In the genomic region with DNA sequence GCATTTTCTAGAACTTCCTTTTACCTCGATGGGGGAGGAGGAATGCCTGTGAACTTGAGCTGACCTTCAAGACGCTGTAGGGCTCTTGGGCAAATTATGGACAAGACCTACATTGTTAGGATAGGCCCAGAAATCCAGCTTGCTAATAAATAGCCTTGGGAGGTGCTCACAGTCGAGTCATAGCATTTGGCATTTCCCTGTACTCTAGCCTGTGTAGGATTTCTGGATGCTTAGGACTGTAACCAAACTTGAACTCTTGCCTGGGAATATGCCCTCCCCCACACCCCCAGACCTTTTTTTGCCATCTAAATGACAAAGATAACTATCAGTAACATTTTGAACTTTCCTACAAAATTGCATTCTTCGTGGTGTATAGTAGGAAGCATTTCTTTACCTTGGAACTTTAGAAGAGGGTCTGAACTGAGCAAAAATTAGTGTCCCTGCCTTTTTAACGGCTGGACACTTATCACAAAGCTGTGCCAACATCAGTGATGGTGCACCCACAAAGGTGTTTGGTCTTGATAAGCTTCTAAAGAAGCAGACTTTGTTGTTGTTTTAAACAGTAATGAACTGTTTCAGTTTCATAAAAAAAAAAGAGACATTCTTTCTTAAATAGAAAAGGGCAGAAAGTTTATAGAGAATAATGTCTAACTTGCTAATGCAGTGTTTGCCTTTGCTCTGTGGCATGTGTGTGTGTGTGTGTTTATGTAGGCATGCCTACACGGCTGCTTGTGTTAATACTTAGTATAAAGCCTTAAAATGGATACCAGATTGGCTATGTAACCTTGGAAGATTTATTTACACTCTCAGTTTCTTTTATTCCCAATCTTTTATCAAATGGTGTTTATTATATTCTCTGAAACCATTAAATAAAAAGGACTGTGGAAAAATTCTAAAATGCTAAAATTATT, we compare ENCODE assay signal across 1 cellular context.
A peak's percentile ranks its signal among the peaks of the same experiment; 100 is the strongest.
TF ChIP-seq lines count a peak whose summit lies in the region.

No MANE protein-coding gene starts in this region.

TF ChIP-seq in K562, 482 proteins besides CTCF, POLR2A, EP300 and RAD21 (continued from another document and continues in another):
- TF ChIP-seq ZFP30 (CRISPR knock-in tag; IDR thresholded peaks at IDR 0.05; ENCODE audit: borderline replicate concordance) (no peak), PPARD (CRISPR knock-in tag; IDR thresholded peaks at IDR 0.05) (no peak), SAFB (IDR thresholded peaks at IDR 0.05; ENCODE audit: borderline replicate concordance, low read depth, low read length) (no peak), RBM14 (IDR thresholded peaks at IDR 0.05; ENCODE audit: borderline replicate concordance, insufficient read depth, low read depth, low read length) (no peak), MTA1 (IDR thresholded peaks at IDR 0.05; ENCODE audit: borderline replicate concordance) (peak; percentile 75; the same call in 1 of the 2 replicates), NR1H2 (CRISPR knock-in tag; IDR thresholded peaks at IDR 0.05) (no peak), CBFA2T2 (conservative IDR thresholded peaks at IDR 0.05) (peak; percentile 78), POLR3G (IDR thresholded peaks at IDR 0.05; ENCODE audit: extremely low read depth, insufficient read length, insufficient replicate concordance) (no peak), HLTF (IDR thresholded peaks at IDR 0.05) (no peak), GTF2A2 (tag; IDR thresholded peaks at IDR 0.05) (no peak), ZNF589 (CRISPR knock-in tag; IDR thresholded peaks at IDR 0.05; ENCODE audit: low read depth) (0 out of 2 replicates have a peak, but pooled peaks have one; percentile 42), PHB2 (IDR thresholded peaks at IDR 0.05; ENCODE audit: low read depth) (no peak), TSC22D4 (tag; IDR thresholded peaks at IDR 0.05) (no peak), SRSF9 (IDR thresholded peaks at IDR 0.05; ENCODE audit: borderline replicate concordance, low read depth, low read length) (no peak), ZNF133 (CRISPR knock-in tag; IDR thresholded peaks at IDR 0.05) (no peak), SMAD1 (IDR thresholded peaks at IDR 0.05; ENCODE audit: low read depth, low read length, partially characterized antibody) (no peak), KHSRP (IDR thresholded peaks at IDR 0.05) (no peak), GATAD2A (IDR thresholded peaks at IDR 0.05) (0 out of 2 replicates have a peak, but pooled peaks have one; percentile 50), ZC3H8 (IDR thresholded peaks at IDR 0.05) (no peak), KLF16 (IDR thresholded peaks at IDR 0.05) (0 out of 2 replicates have a peak, but pooled peaks have one; percentile 40), MBD2 (IDR thresholded peaks at IDR 0.05; ENCODE audit: borderline replicate concordance, low read depth) (0 out of 2 replicates have a peak, but pooled peaks have one; percentile 49), PHF20 (IDR thresholded peaks at IDR 0.05; ENCODE audit: partially characterized antibody) (no peak), SOX6 (IDR thresholded peaks at IDR 0.05) (peak; percentile 78), XRCC3 (IDR thresholded peaks at IDR 0.05) (no peak), HCFC1 (IDR thresholded peaks at IDR 0.05; ENCODE audit: low read depth, low read length) (no peak)
- TF ChIP-seq, protein P1, sequence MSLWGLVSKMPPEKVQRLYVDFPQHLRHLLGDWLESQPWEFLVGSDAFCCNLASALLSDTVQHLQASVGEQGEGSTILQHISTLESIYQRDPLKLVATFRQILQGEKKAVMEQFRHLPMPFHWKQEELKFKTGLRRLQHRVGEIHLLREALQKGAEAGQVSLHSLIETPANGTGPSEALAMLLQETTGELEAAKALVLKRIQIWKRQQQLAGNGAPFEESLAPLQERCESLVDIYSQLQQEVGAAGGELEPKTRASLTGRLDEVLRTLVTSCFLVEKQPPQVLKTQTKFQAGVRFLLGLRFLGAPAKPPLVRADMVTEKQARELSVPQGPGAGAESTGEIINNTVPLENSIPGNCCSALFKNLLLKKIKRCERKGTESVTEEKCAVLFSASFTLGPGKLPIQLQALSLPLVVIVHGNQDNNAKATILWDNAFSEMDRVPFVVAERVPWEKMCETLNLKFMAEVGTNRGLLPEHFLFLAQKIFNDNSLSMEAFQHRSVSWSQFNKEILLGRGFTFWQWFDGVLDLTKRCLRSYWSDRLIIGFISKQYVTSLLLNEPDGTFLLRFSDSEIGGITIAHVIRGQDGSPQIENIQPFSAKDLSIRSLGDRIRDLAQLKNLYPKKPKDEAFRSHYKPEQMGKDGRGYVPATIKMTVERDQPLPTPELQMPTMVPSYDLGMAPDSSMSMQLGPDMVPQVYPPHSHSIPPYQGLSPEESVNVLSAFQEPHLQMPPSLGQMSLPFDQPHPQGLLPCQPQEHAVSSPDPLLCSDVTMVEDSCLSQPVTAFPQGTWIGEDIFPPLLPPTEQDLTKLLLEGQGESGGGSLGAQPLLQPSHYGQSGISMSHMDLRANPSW (CRISPR knock-in tag; IDR thresholded peaks at IDR 0.05): no peak
- TF ChIP-seq, protein P2, sequence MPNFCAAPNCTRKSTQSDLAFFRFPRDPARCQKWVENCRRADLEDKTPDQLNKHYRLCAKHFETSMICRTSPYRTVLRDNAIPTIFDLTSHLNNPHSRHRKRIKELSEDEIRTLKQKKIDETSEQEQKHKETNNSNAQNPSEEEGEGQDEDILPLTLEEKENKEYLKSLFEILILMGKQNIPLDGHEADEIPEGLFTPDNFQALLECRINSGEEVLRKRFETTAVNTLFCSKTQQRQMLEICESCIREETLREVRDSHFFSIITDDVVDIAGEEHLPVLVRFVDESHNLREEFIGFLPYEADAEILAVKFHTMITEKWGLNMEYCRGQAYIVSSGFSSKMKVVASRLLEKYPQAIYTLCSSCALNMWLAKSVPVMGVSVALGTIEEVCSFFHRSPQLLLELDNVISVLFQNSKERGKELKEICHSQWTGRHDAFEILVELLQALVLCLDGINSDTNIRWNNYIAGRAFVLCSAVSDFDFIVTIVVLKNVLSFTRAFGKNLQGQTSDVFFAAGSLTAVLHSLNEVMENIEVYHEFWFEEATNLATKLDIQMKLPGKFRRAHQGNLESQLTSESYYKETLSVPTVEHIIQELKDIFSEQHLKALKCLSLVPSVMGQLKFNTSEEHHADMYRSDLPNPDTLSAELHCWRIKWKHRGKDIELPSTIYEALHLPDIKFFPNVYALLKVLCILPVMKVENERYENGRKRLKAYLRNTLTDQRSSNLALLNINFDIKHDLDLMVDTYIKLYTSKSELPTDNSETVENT (CRISPR knock-in tag; IDR thresholded peaks at IDR 0.05): no peak
- TF ChIP-seq, protein P3, sequence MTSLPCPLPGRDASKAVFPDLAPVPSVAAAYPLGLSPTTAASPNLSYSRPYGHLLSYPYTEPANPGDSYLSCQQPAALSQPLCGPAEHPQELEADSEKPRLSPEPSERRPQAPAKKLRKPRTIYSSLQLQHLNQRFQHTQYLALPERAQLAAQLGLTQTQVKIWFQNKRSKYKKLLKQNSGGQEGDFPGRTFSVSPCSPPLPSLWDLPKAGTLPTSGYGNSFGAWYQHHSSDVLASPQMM (CRISPR knock-in tag; IDR thresholded peaks at IDR 0.05): no peak
- TF ChIP-seq, protein P4, sequence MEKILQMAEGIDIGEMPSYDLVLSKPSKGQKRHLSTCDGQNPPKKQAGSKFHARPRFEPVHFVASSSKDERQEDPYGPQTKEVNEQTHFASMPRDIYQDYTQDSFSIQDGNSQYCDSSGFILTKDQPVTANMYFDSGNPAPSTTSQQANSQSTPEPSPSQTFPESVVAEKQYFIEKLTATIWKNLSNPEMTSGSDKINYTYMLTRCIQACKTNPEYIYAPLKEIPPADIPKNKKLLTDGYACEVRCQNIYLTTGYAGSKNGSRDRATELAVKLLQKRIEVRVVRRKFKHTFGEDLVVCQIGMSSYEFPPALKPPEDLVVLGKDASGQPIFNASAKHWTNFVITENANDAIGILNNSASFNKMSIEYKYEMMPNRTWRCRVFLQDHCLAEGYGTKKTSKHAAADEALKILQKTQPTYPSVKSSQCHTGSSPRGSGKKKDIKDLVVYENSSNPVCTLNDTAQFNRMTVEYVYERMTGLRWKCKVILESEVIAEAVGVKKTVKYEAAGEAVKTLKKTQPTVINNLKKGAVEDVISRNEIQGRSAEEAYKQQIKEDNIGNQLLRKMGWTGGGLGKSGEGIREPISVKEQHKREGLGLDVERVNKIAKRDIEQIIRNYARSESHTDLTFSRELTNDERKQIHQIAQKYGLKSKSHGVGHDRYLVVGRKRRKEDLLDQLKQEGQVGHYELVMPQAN (IDR thresholded peaks at IDR 0.05; ENCODE audit: borderline replicate concordance): no peak
- TF ChIP-seq, protein P5, sequence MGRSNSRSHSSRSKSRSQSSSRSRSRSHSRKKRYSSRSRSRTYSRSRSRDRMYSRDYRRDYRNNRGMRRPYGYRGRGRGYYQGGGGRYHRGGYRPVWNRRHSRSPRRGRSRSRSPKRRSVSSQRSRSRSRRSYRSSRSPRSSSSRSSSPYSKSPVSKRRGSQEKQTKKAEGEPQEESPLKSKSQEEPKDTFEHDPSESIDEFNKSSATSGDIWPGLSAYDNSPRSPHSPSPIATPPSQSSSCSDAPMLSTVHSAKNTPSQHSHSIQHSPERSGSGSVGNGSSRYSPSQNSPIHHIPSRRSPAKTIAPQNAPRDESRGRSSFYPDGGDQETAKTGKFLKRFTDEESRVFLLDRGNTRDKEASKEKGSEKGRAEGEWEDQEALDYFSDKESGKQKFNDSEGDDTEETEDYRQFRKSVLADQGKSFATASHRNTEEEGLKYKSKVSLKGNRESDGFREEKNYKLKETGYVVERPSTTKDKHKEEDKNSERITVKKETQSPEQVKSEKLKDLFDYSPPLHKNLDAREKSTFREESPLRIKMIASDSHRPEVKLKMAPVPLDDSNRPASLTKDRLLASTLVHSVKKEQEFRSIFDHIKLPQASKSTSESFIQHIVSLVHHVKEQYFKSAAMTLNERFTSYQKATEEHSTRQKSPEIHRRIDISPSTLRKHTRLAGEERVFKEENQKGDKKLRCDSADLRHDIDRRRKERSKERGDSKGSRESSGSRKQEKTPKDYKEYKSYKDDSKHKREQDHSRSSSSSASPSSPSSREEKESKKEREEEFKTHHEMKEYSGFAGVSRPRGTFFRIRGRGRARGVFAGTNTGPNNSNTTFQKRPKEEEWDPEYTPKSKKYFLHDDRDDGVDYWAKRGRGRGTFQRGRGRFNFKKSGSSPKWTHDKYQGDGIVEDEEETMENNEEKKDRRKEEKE (IDR thresholded peaks at IDR 0.05; ENCODE audit: borderline replicate concordance in 1 of 2, control insufficient read depth in 1 of 2, low read depth in 2 of 2, low read length in 1 of 2): no peak
- TF ChIP-seq, protein P6, sequence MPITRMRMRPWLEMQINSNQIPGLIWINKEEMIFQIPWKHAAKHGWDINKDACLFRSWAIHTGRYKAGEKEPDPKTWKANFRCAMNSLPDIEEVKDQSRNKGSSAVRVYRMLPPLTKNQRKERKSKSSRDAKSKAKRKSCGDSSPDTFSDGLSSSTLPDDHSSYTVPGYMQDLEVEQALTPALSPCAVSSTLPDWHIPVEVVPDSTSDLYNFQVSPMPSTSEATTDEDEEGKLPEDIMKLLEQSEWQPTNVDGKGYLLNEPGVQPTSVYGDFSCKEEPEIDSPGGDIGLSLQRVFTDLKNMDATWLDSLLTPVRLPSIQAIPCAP (CRISPR knock-in tag; IDR thresholded peaks at IDR 0.05; ENCODE audit: borderline replicate concordance): no peak
- TF ChIP-seq, protein P7, sequence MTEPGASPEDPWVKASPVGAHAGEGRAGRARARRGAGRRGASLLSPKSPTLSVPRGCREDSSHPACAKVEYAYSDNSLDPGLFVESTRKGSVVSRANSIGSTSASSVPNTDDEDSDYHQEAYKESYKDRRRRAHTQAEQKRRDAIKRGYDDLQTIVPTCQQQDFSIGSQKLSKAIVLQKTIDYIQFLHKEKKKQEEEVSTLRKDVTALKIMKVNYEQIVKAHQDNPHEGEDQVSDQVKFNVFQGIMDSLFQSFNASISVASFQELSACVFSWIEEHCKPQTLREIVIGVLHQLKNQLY (CRISPR knock-in tag; conservative IDR thresholded peaks at IDR 0.05): no peak
- TF ChIP-seq, protein P8, sequence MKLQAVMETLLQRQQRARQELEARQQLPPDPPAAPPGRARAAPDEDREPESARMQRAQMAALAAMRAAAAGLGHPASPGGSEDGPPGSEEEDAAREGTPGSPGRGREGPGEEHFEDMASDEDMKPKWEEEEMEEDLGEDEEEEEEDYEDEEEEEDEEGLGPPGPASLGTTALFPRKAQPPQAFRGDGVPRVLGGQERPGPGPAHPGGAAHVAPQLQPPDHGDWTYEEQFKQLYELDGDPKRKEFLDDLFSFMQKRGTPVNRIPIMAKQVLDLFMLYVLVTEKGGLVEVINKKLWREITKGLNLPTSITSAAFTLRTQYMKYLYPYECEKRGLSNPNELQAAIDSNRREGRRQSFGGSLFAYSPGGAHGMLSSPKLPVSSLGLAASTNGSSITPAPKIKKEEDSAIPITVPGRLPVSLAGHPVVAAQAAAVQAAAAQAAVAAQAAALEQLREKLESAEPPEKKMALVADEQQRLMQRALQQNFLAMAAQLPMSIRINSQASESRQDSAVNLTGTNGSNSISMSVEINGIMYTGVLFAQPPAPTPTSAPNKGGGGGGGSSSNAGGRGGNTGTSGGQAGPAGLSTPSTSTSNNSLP (IDR thresholded peaks at IDR 0.05; ENCODE audit: borderline replicate concordance, low read depth, low read length): no peak; the same call in 1 of the 2 replicates
- TF ChIP-seq, protein P9, sequence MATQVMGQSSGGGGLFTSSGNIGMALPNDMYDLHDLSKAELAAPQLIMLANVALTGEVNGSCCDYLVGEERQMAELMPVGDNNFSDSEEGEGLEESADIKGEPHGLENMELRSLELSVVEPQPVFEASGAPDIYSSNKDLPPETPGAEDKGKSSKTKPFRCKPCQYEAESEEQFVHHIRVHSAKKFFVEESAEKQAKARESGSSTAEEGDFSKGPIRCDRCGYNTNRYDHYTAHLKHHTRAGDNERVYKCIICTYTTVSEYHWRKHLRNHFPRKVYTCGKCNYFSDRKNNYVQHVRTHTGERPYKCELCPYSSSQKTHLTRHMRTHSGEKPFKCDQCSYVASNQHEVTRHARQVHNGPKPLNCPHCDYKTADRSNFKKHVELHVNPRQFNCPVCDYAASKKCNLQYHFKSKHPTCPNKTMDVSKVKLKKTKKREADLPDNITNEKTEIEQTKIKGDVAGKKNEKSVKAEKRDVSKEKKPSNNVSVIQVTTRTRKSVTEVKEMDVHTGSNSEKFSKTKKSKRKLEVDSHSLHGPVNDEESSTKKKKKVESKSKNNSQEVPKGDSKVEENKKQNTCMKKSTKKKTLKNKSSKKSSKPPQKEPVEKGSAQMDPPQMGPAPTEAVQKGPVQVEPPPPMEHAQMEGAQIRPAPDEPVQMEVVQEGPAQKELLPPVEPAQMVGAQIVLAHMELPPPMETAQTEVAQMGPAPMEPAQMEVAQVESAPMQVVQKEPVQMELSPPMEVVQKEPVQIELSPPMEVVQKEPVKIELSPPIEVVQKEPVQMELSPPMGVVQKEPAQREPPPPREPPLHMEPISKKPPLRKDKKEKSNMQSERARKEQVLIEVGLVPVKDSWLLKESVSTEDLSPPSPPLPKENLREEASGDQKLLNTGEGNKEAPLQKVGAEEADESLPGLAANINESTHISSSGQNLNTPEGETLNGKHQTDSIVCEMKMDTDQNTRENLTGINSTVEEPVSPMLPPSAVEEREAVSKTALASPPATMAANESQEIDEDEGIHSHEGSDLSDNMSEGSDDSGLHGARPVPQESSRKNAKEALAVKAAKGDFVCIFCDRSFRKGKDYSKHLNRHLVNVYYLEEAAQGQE (CRISPR knock-in tag; IDR thresholded peaks at IDR 0.05; ENCODE audit: low read depth): no peak
- TF ChIP-seq, protein P10, sequence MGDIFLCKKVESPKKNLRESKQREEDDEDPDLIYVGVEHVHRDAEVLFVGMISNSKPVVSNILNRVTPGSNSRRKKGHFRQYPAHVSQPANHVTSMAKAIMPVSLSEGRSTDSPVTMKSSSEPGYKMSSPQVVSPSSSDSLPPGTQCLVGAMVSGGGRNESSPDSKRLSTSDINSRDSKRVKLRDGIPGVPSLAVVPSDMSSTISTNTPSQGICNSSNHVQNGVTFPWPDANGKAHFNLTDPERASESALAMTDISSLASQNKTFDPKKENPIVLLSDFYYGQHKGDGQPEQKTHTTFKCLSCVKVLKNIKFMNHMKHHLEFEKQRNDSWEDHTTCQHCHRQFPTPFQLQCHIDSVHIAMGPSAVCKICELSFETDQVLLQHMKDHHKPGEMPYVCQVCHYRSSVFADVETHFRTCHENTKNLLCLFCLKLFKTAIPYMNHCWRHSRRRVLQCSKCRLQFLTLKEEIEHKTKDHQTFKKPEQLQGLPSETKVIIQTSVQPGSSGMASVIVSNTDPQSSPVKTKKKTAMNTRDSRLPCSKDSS (IDR thresholded peaks at IDR 0.05; ENCODE audit: low read depth, partially characterized antibody): no peak
